Comparison of ENCODE assay signal across 29 cellular contexts in genomic region chr19:38517321-38517720, GRCh38.
"Had no signal": no experiment of that assay in that cellular context is flagged by ENCODE, and none has a peak within 500 bp of the region (broad histone marks: within the 10 kb centered on the region; RNA-seq: fewer than 3 reads in every experiment).

No MANE protein-coding gene starts in this region.

- H3K36me3 ChIP-seq: colonic mucosa, esophagus squamous epithelium, heart right ventricle, left lung had no signal

- H3K9me3 ChIP-seq: colonic mucosa, esophagus squamous epithelium, gastrocnemius medialis, heart right ventricle, left lung had no signal

- ATAC-seq: effector memory CD8-positive, alpha-beta T cell; esophagus mucosa; gastrocnemius medialis; heart right ventricle; left cardiac atrium; left lung; left ventricle myocardium superior had no signal

- DNase-seq: cerebellar nuclear complex; colonic mucosa; cortex of kidney; effector CD8-positive, alpha-beta T cell; effector memory CD8-positive, alpha-beta T cell; endodermal cell; erythroblast; esophagus squamous epithelium; foreskin fibroblast; foreskin melanocyte; glutamatergic neuron; head of caudate nucleus; heart right ventricle; hippocampal formation; left cardiac atrium; left ventricle myocardium superior; mammary epithelial cell; mesendoderm; midbrain had no signal

- H3K9me3 Mint-ChIP-seq: dendritic cell treated with granulocyte-macrophage colony-stimulating factor and Interleukin-4, amounts not matched to agents 40 ng/mL and 50 ng/mL, for 4 days; effector memory CD8-positive, alpha-beta T cell; endodermal cell; memory B cell had no signal

- H3K27me3 ChIP-seq: colonic mucosa, gastrocnemius medialis had no signal

- H3K27ac ChIP-seq: colonic mucosa, epithelial cell of prostate, esophagus squamous epithelium, heart right ventricle, left lung had no signal

- H3K4me3 ChIP-seq: colonic mucosa, esophagus squamous epithelium, gastrocnemius medialis, heart right ventricle, left lung, lung had no signal

- H3K4me3 Mint-ChIP-seq: dendritic cell treated with granulocyte-macrophage colony-stimulating factor and Interleukin-4, amounts not matched to agents 40 ng/mL and 50 ng/mL, for 4 days; effector memory CD8-positive, alpha-beta T cell; endodermal cell; memory B cell had no signal

- H3K4me1 ChIP-seq: colonic mucosa, gastrocnemius medialis had no signal

- H3K27ac Mint-ChIP-seq: dendritic cell treated with granulocyte-macrophage colony-stimulating factor and Interleukin-4, amounts not matched to agents 40 ng/mL and 50 ng/mL, for 4 days; endodermal cell; memory B cell had no signal

- FAIRE-seq: endometrium, islet of Langerhans, keratinocyte had no signal

- H3K27me3 Mint-ChIP-seq: effector memory CD8-positive, alpha-beta T cell had no signal

- H3K36me3 Mint-ChIP-seq: memory B cell had no signal

- H3K4me1 Mint-ChIP-seq: endodermal cell had no signal
